ENCODE assay signal across 8 cellular contexts in genomic region chr16:8866884-8867482, GRCh38. TPM values are rescaled to one million over a fixed set of nuclear protein-coding genes. Genes with fewer than 3 reads are reported as not detected.
DNase-seq lines count a peak whose midpoint lies in the region; ATAC-seq and TF ChIP-seq lines count a peak whose summit lies in the region.

No MANE protein-coding gene starts in this region.

- H3F3A ChIP-seq in DOHH2 (ENCODE audit: control insufficient read depth, insufficient read depth), result peaks cover 9% of the 10 kb centered on the region

- peaks cover 62% of the 10 kb centered on the region for H3K79me2 ChIP-seq in DOHH2 (ENCODE audit: control insufficient read depth, low read length)

- H3K36me3 Mint-ChIP-seq in progenitor cell of endocrine pancreas (ENCODE audit: insufficient read depth), result no peaks in the 10 kb centered on the region

- peaks cover 53% of the 10 kb centered on the region for H3K4me1 Mint-ChIP-seq in progenitor cell of endocrine pancreas (ENCODE audit: low read depth)

- TF ChIP-seq POLR2A in Peyer's patch (IDR thresholded peaks at IDR 0.05), result no peak

- H3K4me1 ChIP-seq in DOHH2 (ENCODE audit: control insufficient read depth, low read length) (peaks cover 75% of the 10 kb centered on the region), Peyer's patch (peaks cover 3 to 62% (median 9%) of the 10 kb centered on the region in 4 donors)

- peak overlapping the region; percentile 94 for H3K4me3 Mint-ChIP-seq in progenitor cell of endocrine pancreas (ENCODE audit: low read depth)

- H3K36me3 ChIP-seq in DOHH2 (ENCODE audit: control insufficient read depth, low read length), result peaks cover 41% of the 10 kb centered on the region
- no peaks in the 10 kb centered on the region for H3K36me3 ChIP-seq in Peyer's patch

- H3K9me2 ChIP-seq in DOHH2 (replicated peaks; ENCODE audit: control insufficient read depth, low read length), result no peaks in the 10 kb centered on the region

- no peaks in the 10 kb centered on the region for H3K9me3 ChIP-seq in DOHH2 (ENCODE audit: control insufficient read depth, insufficient read depth, low read length)
- no peaks in the 10 kb centered on the region for H3K9me3 ChIP-seq in Peyer's patch

- H4K20me1 ChIP-seq in DOHH2 (ENCODE audit: control insufficient read depth, insufficient read depth, low read depth, low read length), result peaks cover 16% of the 10 kb centered on the region; the same call in 1 of the 2 replicates

- H3K27me3 Mint-ChIP-seq in progenitor cell of endocrine pancreas, result no peaks in the 10 kb centered on the region

- H3K27ac ChIP-seq in DOHH2 (ENCODE audit: low read depth, low read length), result peak overlapping the region; percentile 90
- peak overlapping the region; percentile 81 to 95 (median 88) for H3K27ac ChIP-seq in Peyer's patch

- H3K4me2 ChIP-seq in DOHH2 (ENCODE audit: low read length), result peak overlapping the region; percentile 93

- no peak for TF ChIP-seq CTCF in DOHH2 (IDR thresholded peaks at IDR 0.05; ENCODE audit: low read depth, low read length, poor library complexity, severe bottlenecking)
- no peak for TF ChIP-seq CTCF in Peyer's patch (IDR thresholded peaks at IDR 0.05)
- TF ChIP-seq CTCF in epithelial cell of proximal tubule (conservative IDR thresholded peaks at IDR 0.05; ENCODE audit: low read depth, low read length), result no peak
- no peak for TF ChIP-seq CTCF in progenitor cell of endocrine pancreas (IDR thresholded peaks at IDR 0.05; ENCODE audit: unreplicated experiment)

- H3K27me3 ChIP-seq in DOHH2 (ENCODE audit: control insufficient read depth, low read length) (no peaks in the 10 kb centered on the region), Peyer's patch (no peaks in the 10 kb centered on the region)

- ATAC-seq in GM18870 (IDR thresholded peaks at IDR 0.05; ENCODE audit: unreplicated experiment) (no peak), GM19351 (IDR thresholded peaks at IDR 0.05; ENCODE audit: unreplicated experiment) (no peak)

- H3K27ac Mint-ChIP-seq in progenitor cell of endocrine pancreas, result peak overlapping the region; percentile 93

- DNase-seq in Peyer's patch (no peak), epithelial cell of proximal tubule (ENCODE audit: low read depth) (no peak), progenitor cell of endocrine pancreas (ENCODE audit: low spot score, unreplicated experiment) (no peak), NCI-H510A treated with DMSO at 0.1 percent for 48 hours (lab: John Stamatoyannopoulos, UW) (no peak), NCI-H2196 (lab: John Stamatoyannopoulos, UW; ENCODE audit: unreplicated experiment) (no peak)

- H3K4me3 ChIP-seq in DOHH2 (ENCODE audit: low read length) (peak overlapping the region; percentile 95), Peyer's patch (peak overlapping the region; percentile 65 to 73 (median 70)), epithelial cell of proximal tubule (ENCODE audit: low read depth, low read length) (peak overlapping the region; percentile 94)

- H3K9me3 Mint-ChIP-seq in progenitor cell of endocrine pancreas (ENCODE audit: low read depth), result no peaks in the 10 kb centered on the region

RNA-seq across cellular contexts. Expression of gene CARHSP1, which starts 1.8 kb away (rescaled TPM):
- total RNA-seq in Peyer's patch, result 100 to 1,000 TPM in 1 of 4 donors, 10 to 100 TPM in 3; 35.4 to 102 (median 52.4) TPM
- total RNA-seq in epithelial cell of proximal tubule, result 209 and 237 TPM in 2 replicates
- total RNA-seq in progenitor cell of endocrine pancreas, result 117 and 122 TPM in 2 replicates

RNA-seq across cellular contexts. Expression of gene LITAFD, which starts 15.2 kb away (rescaled TPM):
- total RNA-seq in Peyer's patch (not detected), epithelial cell of proximal tubule (not detected in 2 replicates), progenitor cell of endocrine pancreas (not detected in 2 replicates)
